ENCODE assay signal across 9 cellular contexts in the genomic region with DNA sequence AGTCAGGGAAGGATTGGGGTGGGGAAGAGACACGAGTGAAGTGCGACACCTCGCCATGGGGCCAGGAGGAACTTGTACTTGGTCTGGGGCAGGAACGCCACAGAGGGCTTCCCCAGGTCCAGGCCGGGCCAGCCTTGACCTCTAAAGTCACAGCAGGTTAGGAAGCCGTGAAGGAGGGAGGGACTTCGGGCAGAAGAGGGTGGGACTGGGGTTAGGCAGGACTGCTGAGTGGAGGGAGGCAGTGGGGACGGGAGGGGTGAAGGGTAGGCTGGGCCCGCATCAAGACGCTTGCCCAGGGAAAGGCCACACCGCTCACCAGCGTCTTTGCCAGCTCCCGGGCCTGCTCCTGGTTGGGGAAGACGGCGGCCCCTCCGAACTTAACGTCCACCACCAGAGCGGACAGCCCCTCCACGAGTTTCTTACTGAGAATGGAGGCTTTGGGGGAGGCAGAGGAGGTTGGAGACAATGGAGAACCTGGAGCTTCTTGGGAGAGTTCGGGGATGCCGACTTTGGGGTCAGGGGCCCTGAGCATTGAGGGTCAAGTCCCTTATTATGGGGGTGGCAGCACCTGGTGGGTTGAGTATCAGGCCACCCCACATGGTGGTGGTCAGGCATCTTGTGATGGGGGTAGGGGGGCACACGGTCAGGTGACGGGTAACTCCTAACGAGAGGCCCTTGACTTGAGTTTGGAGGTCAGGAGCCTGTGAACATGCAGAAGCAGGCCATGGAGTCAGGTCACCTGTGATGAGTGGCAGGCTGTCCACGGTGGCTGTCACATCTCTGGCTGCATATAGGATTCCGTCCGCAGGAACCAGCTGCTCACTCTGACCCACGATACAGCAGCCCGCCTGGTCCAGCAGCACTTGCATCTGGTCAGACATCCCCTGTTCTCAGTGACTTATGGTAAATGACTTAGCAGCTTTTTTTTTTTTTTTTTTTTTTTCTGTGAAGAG. TPM values are rescaled to one million over a fixed set of nuclear protein-coding genes. Genes with fewer than 3 reads are reported as not detected.
DNase-seq lines count a peak whose midpoint lies in the region; FAIRE-seq and TF ChIP-seq lines count a peak whose summit lies in the region.
"Had no signal": no experiment of that assay in that cellular context is flagged by ENCODE, and none has a peak within 500 bp of the region (broad histone marks: within the 10 kb centered on the region; RNA-seq: fewer than 3 reads in every experiment).

No MANE protein-coding gene starts in this region.

- H3K36me3 ChIP-seq in NT2/D1 (ENCODE audit: insufficient read depth, insufficient read length, low read length) = peaks cover 26% of the 10 kb centered on the region
- H3K36me3 ChIP-seq in astrocyte (ENCODE audit: insufficient read depth, low read length) = no peaks in the 10 kb centered on the region

- no peaks in the 10 kb centered on the region for H3K27me3 Mint-ChIP-seq in astrocyte (ENCODE audit: low read depth, unreplicated experiment)

- H3K9me3 Mint-ChIP-seq in astrocyte (ENCODE audit: unreplicated experiment) = peaks cover 3% of the 10 kb centered on the region

- H3K9ac ChIP-seq in NT2/D1 (ENCODE audit: insufficient read length, low read depth) (peak overlapping the region; percentile 91), astrocyte (ENCODE audit: low read length) (peak overlapping the region; percentile 74)

- no peak overlapping the region for H3K27ac ChIP-seq in astrocyte (ENCODE audit: low read depth, low read length)

- peak overlapping the region; percentile 66 for H3K27ac Mint-ChIP-seq in astrocyte (ENCODE audit: unreplicated experiment)

- peak overlapping the region; percentile 99 for H3K4me2 ChIP-seq in astrocyte (ENCODE audit: low read length)

- peaks cover 42% of the 10 kb centered on the region for H4K20me1 ChIP-seq in astrocyte (ENCODE audit: insufficient read depth, low read length)

- H2AFZ ChIP-seq in astrocyte (ENCODE audit: low read depth, low read length) = peak overlapping the region; percentile 71

- H3K4me3 Mint-ChIP-seq in astrocyte (ENCODE audit: unreplicated experiment) = peak overlapping the region; percentile 81

- FAIRE-seq in astrocyte (lab: Jason Lieb, UNC) = no peak

- no peaks in the 10 kb centered on the region for H3K27me3 ChIP-seq in NT2/D1 (ENCODE audit: insufficient read depth, insufficient read length)
- peaks cover 22% of the 10 kb centered on the region for H3K27me3 ChIP-seq in astrocyte (ENCODE audit: insufficient read depth, low read length)

- peaks cover 7% of the 10 kb centered on the region for H3K36me3 Mint-ChIP-seq in astrocyte (ENCODE audit: low read depth, unreplicated experiment)

- peak overlapping the region; percentile 82 for H3K4me3 ChIP-seq in NT2/D1 (ENCODE audit: insufficient read length, low read depth)
- H3K4me3 ChIP-seq in astrocyte (ENCODE audit: insufficient read depth, low read depth, low read length) = peak overlapping the region; percentile 72

- peaks cover 36% of the 10 kb centered on the region for H3K79me2 ChIP-seq in astrocyte (ENCODE audit: insufficient read depth, low read length)

- TF ChIP-seq CTCF in astrocyte (IDR thresholded peaks at IDR 0.05; ENCODE audit: insufficient read depth, low read depth, low read length) = no peak

- H3K9me3 ChIP-seq in NT2/D1 (ENCODE audit: insufficient read depth, low read length) (no peaks in the 10 kb centered on the region), astrocyte (ENCODE audit: insufficient read depth, low read depth, low read length) (no peaks in the 10 kb centered on the region)

- H3K4me1 Mint-ChIP-seq in astrocyte (ENCODE audit: low read depth, unreplicated experiment) = peaks cover 4% of the 10 kb centered on the region

- DNase-seq in activated CD4-positive, CD25-positive, alpha-beta regulatory T cell treated with anti-CD3 and anti-CD28 coated beads, Interleukin-2, amount 50 U/mL, for 72 hours = peak; percentile 61
- no peak for DNase-seq in activated CD4-positive, CD25-positive, alpha-beta regulatory T cell (lab: John Stamatoyannopoulos, UW)
- DNase-seq in NT2/D1 (ENCODE audit: low read depth, low spot score) (no peak), astrocyte (ENCODE audit: low read depth) (no peak), iPS-NIHi7 (ENCODE audit: extremely low spot score) (peak; percentile 75), NCI-H1694 (lab: John Stamatoyannopoulos, UW) (no peak), NCI-H2029 (lab: John Stamatoyannopoulos, UW) (no peak)
- peak; percentile 50 for DNase-seq in stimulated activated CD4-positive, alpha-beta T cell treated with anti-CD3 and anti-CD28 coated beads, Interleukin-4, amount 100 ng/mL, for 24 hours

- H3K4me1 ChIP-seq in NT2/D1 (ENCODE audit: insufficient read depth, insufficient read length) = peaks cover 11% of the 10 kb centered on the region
- H3K4me1 ChIP-seq in astrocyte (ENCODE audit: insufficient read depth, low read length) = peaks cover 31% of the 10 kb centered on the region

RNA-seq across cellular contexts. Expression of gene SCO2, which starts 1.7 kb away (rescaled TPM):
- total RNA-seq in astrocyte = 1.8 and 5.5 TPM in 2 replicates

RNA-seq across cellular contexts. Expression of gene TYMP, which starts 2.7 kb away (rescaled TPM):
- total RNA-seq in astrocyte = 3.3 and 3.7 TPM in 2 replicates

RNA-seq across cellular contexts. Expression of gene KLHDC7B, which starts 18.6 kb away (rescaled TPM):
- total RNA-seq in astrocyte = 0.32 and 1.9 TPM in 2 replicates
- total RNA-seq: myocyte had no signal

RNA-seq across cellular contexts. Expression of gene NCAPH2, which starts 19.1 kb away (rescaled TPM):
- total RNA-seq in astrocyte = 25.6 and 27.2 TPM in 2 replicates

RNA-seq across cellular contexts. Expression of gene LMF2, which starts 19.6 kb away (rescaled TPM):
- 93.2 and 111 TPM in 2 replicates for total RNA-seq in astrocyte

Comparison
In these comparisons a context has a peak if more than half of its experiments do, and no peak if none do; other contexts are left out.
1. DNase-seq: peak in activated CD4-positive, CD25-positive, alpha-beta regulatory T cell treated with anti-CD3 and anti-CD28 coated beads, Interleukin-2, amount 50 U/mL, for 72 hours (single experiment), iPS-NIHi7 (single experiment) and stimulated activated CD4-positive, alpha-beta T cell treated with anti-CD3 and anti-CD28 coated beads, Interleukin-4, amount 100 ng/mL, for 24 hours (single experiment); none in activated CD4-positive, CD25-positive, alpha-beta regulatory T cell (0 of 4), NT2/D1 (single experiment), astrocyte (single experiment), NCI-H1694 (single experiment) and NCI-H2029 (single experiment).